Comparison of ENCODE assay signal across 1 cellular context in genomic region chr19:17779281-17779930, GRCh38.
TF ChIP-seq lines count a peak whose summit lies in the region.

No MANE protein-coding gene starts in this region.

TF ChIP-seq in endothelial cell of umbilical vein, 7 proteins besides CTCF, POLR2A, EP300 and RAD21 (continued from another document):
- TF ChIP-seq EZH2 (IDR thresholded peaks at IDR 0.05; ENCODE audit: borderline replicate concordance, low read depth, low read length, severe bottlenecking): no peak
- TF ChIP-seq POLR2AphosphoS5 (IDR thresholded peaks at IDR 0.05; ENCODE audit: insufficient read depth, low read depth, low read length): no peak
- TF ChIP-seq, protein P1, sequence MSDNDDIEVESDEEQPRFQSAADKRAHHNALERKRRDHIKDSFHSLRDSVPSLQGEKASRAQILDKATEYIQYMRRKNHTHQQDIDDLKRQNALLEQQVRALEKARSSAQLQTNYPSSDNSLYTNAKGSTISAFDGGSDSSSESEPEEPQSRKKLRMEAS (IDR thresholded peaks at IDR 0.05; ENCODE audit: insufficient read depth, insufficient read length): no peak
